Comparison of ENCODE assay signal across 21 cellular contexts in genomic region chr3:148546959-148547358, GRCh38.
DNase-seq lines count a peak whose midpoint lies in the region; ATAC-seq and TF ChIP-seq lines count a peak whose summit lies in the region.
"Had no signal": no experiment of that assay in that cellular context is flagged by ENCODE, and none has a peak within 500 bp of the region (broad histone marks: within the 10 kb centered on the region; RNA-seq: fewer than 3 reads in every experiment).

No MANE protein-coding gene starts in this region.

- no peak for DNase-seq in GM23338 (ENCODE audit: low spot score)
- DNase-seq in nephron progenitor cell: no peak
- no peak for DNase-seq in endodermal cell
- no peak for DNase-seq in activated naive CD4-positive, alpha-beta T cell treated with anti-CD3 and anti-CD28 coated beads, Interleukin-2, amount 10 ng/mL, durations not matched to agents 7 days and 5 days
- DNase-seq: 8988T; ACHN; AML-193; C1 segment of cervical spinal cord; Calu3; CD4-positive, alpha-beta memory T cell; COR-L47; DMS53; DMS79 treated with DMSO at 0.1 percent for 48 hours; GF-D8; GM23248; H9 had no signal

- CTCF ChIA-PET in activated naive CD4-positive, alpha-beta T cell treated with anti-CD3 and anti-CD28 coated beads, Interleukin-2, amount 10 ng/mL, durations not matched to agents 7 days and 5 days (lab: Charles Lee): no interaction called here

- TF ChIP-seq CTCF in GM23338 (conservative IDR thresholded peaks at IDR 0.05; ENCODE audit: low read depth in 2 of 2) (no peak), nephron progenitor cell (IDR thresholded peaks at IDR 0.05) (no peak), endodermal cell (conservative IDR thresholded peaks at IDR 0.05) (no peak)

- H3K4me3 ChIP-seq in GM23338 (no peak overlapping the region), endodermal cell (ENCODE audit: low read length) (no peak overlapping the region)
- H3K4me3 ChIP-seq: A549, GM23248 had no signal

- H3K9me2 ChIP-seq in GM23338 (ENCODE audit: insufficient read depth): no peaks in the 10 kb centered on the region

- H3K79me2 ChIP-seq in GM23338 (replicated peaks; ENCODE audit: insufficient read depth): no peaks in the 10 kb centered on the region

- H3K27me3 Mint-ChIP-seq in GM23338 (ENCODE audit: insufficient read depth, low read depth, poor library complexity): peaks cover 5% of the 10 kb centered on the region
- no peaks in the 10 kb centered on the region for H3K27me3 Mint-ChIP-seq in nephron progenitor cell (ENCODE audit: low read depth, poor library complexity)
- H3K27me3 Mint-ChIP-seq in endodermal cell (ENCODE audit: insufficient read depth): no peaks in the 10 kb centered on the region
- H3K27me3 Mint-ChIP-seq in activated T-helper 17 cell treated with anti-CD3 and anti-CD28 coated beads, Interleukin-2, amount 50 U/mL, for 72 hours: no peaks in the 10 kb centered on the region
- H3K27me3 Mint-ChIP-seq in activated naive CD4-positive, alpha-beta T cell treated with anti-CD3 and anti-CD28 coated beads, Interleukin-2, amount 10 ng/mL, durations not matched to agents 7 days and 5 days: no peaks in the 10 kb centered on the region
- H3K27me3 Mint-ChIP-seq: CD4-positive, alpha-beta memory T cell had no signal

- H4K20me1 ChIP-seq in GM23338 (replicated peaks; ENCODE audit: insufficient read depth): no peaks in the 10 kb centered on the region

- H3K4me1 ChIP-seq in GM23338 (ENCODE audit: insufficient read depth): no peaks in the 10 kb centered on the region
- no peaks in the 10 kb centered on the region for H3K4me1 ChIP-seq in endodermal cell (ENCODE audit: control insufficient read depth, insufficient read depth, low read length)
- H3K4me1 ChIP-seq: A549 had no signal

- H3F3A ChIP-seq in GM23338 (replicated peaks; ENCODE audit: low read depth): no peaks in the 10 kb centered on the region

- H3K9me3 ChIP-seq in endodermal cell (ENCODE audit: control insufficient read depth, low read length): no peaks in the 10 kb centered on the region
- H3K9me3 ChIP-seq: A549 had no signal

- H3K9me3 Mint-ChIP-seq in GM23338 (no peaks in the 10 kb centered on the region), nephron progenitor cell (no peaks in the 10 kb centered on the region), endodermal cell (no peaks in the 10 kb centered on the region)
- no peaks in the 10 kb centered on the region for H3K9me3 Mint-ChIP-seq in activated T-helper 17 cell treated with anti-CD3 and anti-CD28 coated beads, Interleukin-2, amount 50 U/mL, for 72 hours
- H3K9me3 Mint-ChIP-seq in activated naive CD4-positive, alpha-beta T cell treated with anti-CD3 and anti-CD28 coated beads, Interleukin-2, amount 10 ng/mL, durations not matched to agents 7 days and 5 days: peaks cover 5% of the 10 kb centered on the region
- H3K9me3 Mint-ChIP-seq: H9 had no signal

- H3K4me3 Mint-ChIP-seq in GM23338 (no peak overlapping the region), nephron progenitor cell (no peak overlapping the region), endodermal cell (no peak overlapping the region)
- H3K4me3 Mint-ChIP-seq in activated T-helper 17 cell treated with anti-CD3 and anti-CD28 coated beads, Interleukin-2, amount 50 U/mL, for 72 hours: no peak overlapping the region
- no peak overlapping the region for H3K4me3 Mint-ChIP-seq in activated naive CD4-positive, alpha-beta T cell treated with anti-CD3 and anti-CD28 coated beads, Interleukin-2, amount 10 ng/mL, durations not matched to agents 7 days and 5 days
- H3K4me3 Mint-ChIP-seq: CD4-positive, alpha-beta memory T cell; H9 had no signal

- no peaks in the 10 kb centered on the region for H3K36me3 ChIP-seq in GM23338 (ENCODE audit: insufficient read depth)
- H3K36me3 ChIP-seq in endodermal cell (ENCODE audit: control insufficient read depth, insufficient read depth, low read length): no peaks in the 10 kb centered on the region

- no peak overlapping the region for H3K27ac ChIP-seq in GM23338 (ENCODE audit: low read depth)
- no peak overlapping the region for H3K27ac ChIP-seq in endodermal cell (ENCODE audit: low read depth, low read length)
- H3K27ac ChIP-seq: A549, GM23248 had no signal

- H3K36me3 Mint-ChIP-seq in GM23338 (ENCODE audit: low read depth): no peaks in the 10 kb centered on the region
- no peaks in the 10 kb centered on the region for H3K36me3 Mint-ChIP-seq in nephron progenitor cell (ENCODE audit: low read depth)
- no peaks in the 10 kb centered on the region for H3K36me3 Mint-ChIP-seq in endodermal cell (ENCODE audit: low read depth)
- H3K36me3 Mint-ChIP-seq in activated T-helper 17 cell treated with anti-CD3 and anti-CD28 coated beads, Interleukin-2, amount 50 U/mL, for 72 hours (ENCODE audit: low read depth): no peaks in the 10 kb centered on the region
- H3K36me3 Mint-ChIP-seq in activated naive CD4-positive, alpha-beta T cell treated with anti-CD3 and anti-CD28 coated beads, Interleukin-2, amount 10 ng/mL, durations not matched to agents 7 days and 5 days: no peaks in the 10 kb centered on the region
- H3K36me3 Mint-ChIP-seq: CD4-positive, alpha-beta memory T cell had no signal

- H3K27me3 ChIP-seq in GM23338 (ENCODE audit: insufficient read depth): no peaks in the 10 kb centered on the region
- H3K27me3 ChIP-seq in endodermal cell (ENCODE audit: control insufficient read depth, insufficient read depth, low read length, poor library complexity, severe bottlenecking): no peaks in the 10 kb centered on the region

- peak overlapping the region; percentile 75 for H3K27ac Mint-ChIP-seq in GM23338
- H3K27ac Mint-ChIP-seq in nephron progenitor cell: peak overlapping the region; percentile 15
- H3K27ac Mint-ChIP-seq in endodermal cell: no peak overlapping the region
- H3K27ac Mint-ChIP-seq in activated T-helper 17 cell treated with anti-CD3 and anti-CD28 coated beads, Interleukin-2, amount 50 U/mL, for 72 hours: no peak overlapping the region
- no peak overlapping the region for H3K27ac Mint-ChIP-seq in activated naive CD4-positive, alpha-beta T cell treated with anti-CD3 and anti-CD28 coated beads, Interleukin-2, amount 10 ng/mL, durations not matched to agents 7 days and 5 days
- H3K27ac Mint-ChIP-seq: CD4-positive, alpha-beta memory T cell had no signal

- no peak for ATAC-seq in GM23338
- ATAC-seq in SK-N-SH treated with all-trans-retinoic acid at 6 μM for 48 hours: no peak
- ATAC-seq in activated T-helper 17 cell treated with anti-CD3 and anti-CD28 coated beads, Interleukin-2, amount 50 U/mL, for 72 hours (replicated peaks): no peak
- no peak for ATAC-seq in GM21526 (IDR thresholded peaks at IDR 0.05; ENCODE audit: low FRiP score, unreplicated experiment)
- ATAC-seq: A549, HCT116 had no signal

- no peak overlapping the region for H2AFZ ChIP-seq in GM23338
- H2AFZ ChIP-seq: GM23248 had no signal

- H3K4me1 Mint-ChIP-seq in GM23338 (no peaks in the 10 kb centered on the region), nephron progenitor cell (no peaks in the 10 kb centered on the region), endodermal cell (no peaks in the 10 kb centered on the region)
- no peaks in the 10 kb centered on the region for H3K4me1 Mint-ChIP-seq in activated T-helper 17 cell treated with anti-CD3 and anti-CD28 coated beads, Interleukin-2, amount 50 U/mL, for 72 hours
- H3K4me1 Mint-ChIP-seq in activated naive CD4-positive, alpha-beta T cell treated with anti-CD3 and anti-CD28 coated beads, Interleukin-2, amount 10 ng/mL, durations not matched to agents 7 days and 5 days: no peaks in the 10 kb centered on the region
- H3K4me1 Mint-ChIP-seq: CD4-positive, alpha-beta memory T cell; H9 had no signal

- no peak overlapping the region for H3K9ac ChIP-seq in endodermal cell (ENCODE audit: extremely low read depth, low read length, poor library complexity, severe bottlenecking)
- H3K9ac ChIP-seq: GM23248 had no signal

- H3K4me2 ChIP-seq in GM23338: no peak overlapping the region
- H3K4me2 ChIP-seq: A549 had no signal

- 82% methylated on average over 1 of the region's 1 CpG; no CpG with 5 or more reads in 1 of the 2 experiments for WGBS in endodermal cell (ENCODE audit: insufficient coverage in 1 of 2, insufficient read length in 1 of 2), 2 experiments

TF ChIP-seq in GM23338, 12 proteins besides CTCF, POLR2A, EP300 and RAD21 (continues in another document):
- TF ChIP-seq ZNF331 (CRISPR knock-in tag; IDR thresholded peaks at IDR 0.05; ENCODE audit: low read depth): no peak

TF ChIP-seq in SK-N-SH treated with all-trans-retinoic acid at 6 μM for 48 hours, 23 proteins besides CTCF, POLR2A, EP300 and RAD21:
- TF ChIP-seq, protein P1, sequence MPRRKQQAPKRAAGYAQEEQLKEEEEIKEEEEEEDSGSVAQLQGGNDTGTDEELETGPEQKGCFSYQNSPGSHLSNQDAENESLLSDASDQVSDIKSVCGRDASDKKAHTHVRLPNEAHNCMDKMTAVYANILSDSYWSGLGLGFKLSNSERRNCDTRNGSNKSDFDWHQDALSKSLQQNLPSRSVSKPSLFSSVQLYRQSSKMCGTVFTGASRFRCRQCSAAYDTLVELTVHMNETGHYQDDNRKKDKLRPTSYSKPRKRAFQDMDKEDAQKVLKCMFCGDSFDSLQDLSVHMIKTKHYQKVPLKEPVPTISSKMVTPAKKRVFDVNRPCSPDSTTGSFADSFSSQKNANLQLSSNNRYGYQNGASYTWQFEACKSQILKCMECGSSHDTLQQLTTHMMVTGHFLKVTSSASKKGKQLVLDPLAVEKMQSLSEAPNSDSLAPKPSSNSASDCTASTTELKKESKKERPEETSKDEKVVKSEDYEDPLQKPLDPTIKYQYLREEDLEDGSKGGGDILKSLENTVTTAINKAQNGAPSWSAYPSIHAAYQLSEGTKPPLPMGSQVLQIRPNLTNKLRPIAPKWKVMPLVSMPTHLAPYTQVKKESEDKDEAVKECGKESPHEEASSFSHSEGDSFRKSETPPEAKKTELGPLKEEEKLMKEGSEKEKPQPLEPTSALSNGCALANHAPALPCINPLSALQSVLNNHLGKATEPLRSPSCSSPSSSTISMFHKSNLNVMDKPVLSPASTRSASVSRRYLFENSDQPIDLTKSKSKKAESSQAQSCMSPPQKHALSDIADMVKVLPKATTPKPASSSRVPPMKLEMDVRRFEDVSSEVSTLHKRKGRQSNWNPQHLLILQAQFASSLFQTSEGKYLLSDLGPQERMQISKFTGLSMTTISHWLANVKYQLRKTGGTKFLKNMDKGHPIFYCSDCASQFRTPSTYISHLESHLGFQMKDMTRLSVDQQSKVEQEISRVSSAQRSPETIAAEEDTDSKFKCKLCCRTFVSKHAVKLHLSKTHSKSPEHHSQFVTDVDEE (CRISPR knock-in tag; IDR thresholded peaks at IDR 0.05): no peak
- TF ChIP-seq TOX (CRISPR knock-in tag; IDR thresholded peaks at IDR 0.05; ENCODE audit: borderline replicate concordance) (no peak), ZNF565 (CRISPR knock-in tag; conservative IDR thresholded peaks at IDR 0.05; ENCODE audit: low read depth) (no peak), ZNF70 (CRISPR knock-in tag; IDR thresholded peaks at IDR 0.05) (no peak), TCF4 (CRISPR knock-in tag; IDR thresholded peaks at IDR 0.05; ENCODE audit: borderline replicate concordance) (peak; percentile 34; the same call in 1 of the 2 replicates)

Comparison
In these comparisons a context has a peak if more than half of its experiments do, and no peak if none do; other contexts are left out.
1. H3K27ac Mint-ChIP-seq: peak in GM23338 (single experiment) and nephron progenitor cell (single experiment); none in endodermal cell (single experiment), activated T-helper 17 cell treated with anti-CD3 and anti-CD28 coated beads, Interleukin-2, amount 50 U/mL, for 72 hours (single experiment) and activated naive CD4-positive, alpha-beta T cell treated with anti-CD3 and anti-CD28 coated beads, Interleukin-2, amount 10 ng/mL, durations not matched to agents 7 days and 5 days (single experiment).